Comparison of ENCODE assay signal across 1 cellular context in the genomic region with DNA sequence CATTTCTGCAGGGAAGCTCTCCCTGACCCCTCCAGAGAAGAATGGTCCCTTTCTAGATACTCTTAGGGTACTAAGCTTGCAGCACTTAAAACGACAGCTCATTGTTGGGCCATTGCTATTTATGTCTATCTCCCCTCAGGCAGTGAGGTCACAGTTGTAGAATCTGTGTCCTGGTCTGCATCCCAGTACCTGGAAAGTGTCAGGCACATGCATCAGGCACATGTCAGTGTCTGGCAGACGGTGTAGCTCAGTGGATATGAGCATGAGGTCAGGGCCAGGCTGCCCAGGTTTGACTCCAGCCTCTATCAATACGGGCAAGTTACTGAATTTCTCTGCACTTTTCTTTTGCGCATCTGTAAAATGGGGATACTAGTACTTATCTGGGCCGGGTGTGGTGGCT.
TF ChIP-seq lines count a peak whose summit lies in the region.

No MANE protein-coding gene starts in this region.

TF ChIP-seq in K562, 482 proteins besides CTCF, POLR2A, EP300 and RAD21:
- TF ChIP-seq, protein P1, sequence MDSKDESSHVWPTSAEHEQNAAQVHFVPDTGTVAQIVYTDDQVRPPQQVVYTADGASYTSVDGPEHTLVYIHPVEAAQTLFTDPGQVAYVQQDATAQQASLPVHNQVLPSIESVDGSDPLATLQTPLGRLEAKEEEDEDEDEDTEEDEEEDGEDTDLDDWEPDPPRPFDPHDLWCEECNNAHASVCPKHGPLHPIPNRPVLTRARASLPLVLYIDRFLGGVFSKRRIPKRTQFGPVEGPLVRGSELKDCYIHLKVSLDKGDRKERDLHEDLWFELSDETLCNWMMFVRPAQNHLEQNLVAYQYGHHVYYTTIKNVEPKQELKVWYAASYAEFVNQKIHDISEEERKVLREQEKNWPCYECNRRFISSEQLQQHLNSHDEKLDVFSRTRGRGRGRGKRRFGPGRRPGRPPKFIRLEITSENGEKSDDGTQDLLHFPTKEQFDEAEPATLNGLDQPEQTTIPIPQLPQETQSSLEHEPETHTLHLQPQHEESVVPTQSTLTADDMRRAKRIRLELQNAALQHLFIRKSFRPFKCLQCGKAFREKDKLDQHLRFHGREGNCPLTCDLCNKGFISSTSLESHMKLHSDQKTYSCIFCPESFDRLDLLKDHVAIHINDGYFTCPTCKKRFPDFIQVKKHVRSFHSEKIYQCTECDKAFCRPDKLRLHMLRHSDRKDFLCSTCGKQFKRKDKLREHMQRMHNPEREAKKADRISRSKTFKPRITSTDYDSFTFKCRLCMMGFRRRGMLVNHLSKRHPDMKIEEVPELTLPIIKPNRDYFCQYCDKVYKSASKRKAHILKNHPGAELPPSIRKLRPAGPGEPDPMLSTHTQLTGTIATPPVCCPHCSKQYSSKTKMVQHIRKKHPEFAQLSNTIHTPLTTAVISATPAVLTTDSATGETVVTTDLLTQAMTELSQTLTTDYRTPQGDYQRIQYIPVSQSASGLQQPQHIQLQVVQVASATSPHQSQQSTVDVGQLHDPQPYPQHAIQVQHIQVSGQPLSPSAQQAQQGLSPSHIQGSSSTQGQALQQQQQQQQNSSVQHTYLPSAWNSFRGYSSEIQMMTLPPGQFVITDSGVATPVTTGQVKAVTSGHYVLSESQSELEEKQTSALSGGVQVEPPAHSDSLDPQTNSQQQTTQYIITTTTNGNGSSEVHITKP (IDR thresholded peaks at IDR 0.05; ENCODE audit: partially characterized antibody): peak; percentile 31
- TF ChIP-seq ZNF124 (CRISPR knock-in tag; IDR thresholded peaks at IDR 0.05): no peak
- peak; percentile 12 for TF ChIP-seq RBM25 (IDR thresholded peaks at IDR 0.05; ENCODE audit: low read depth, low read length, severe bottlenecking)
- TF ChIP-seq, protein P2, sequence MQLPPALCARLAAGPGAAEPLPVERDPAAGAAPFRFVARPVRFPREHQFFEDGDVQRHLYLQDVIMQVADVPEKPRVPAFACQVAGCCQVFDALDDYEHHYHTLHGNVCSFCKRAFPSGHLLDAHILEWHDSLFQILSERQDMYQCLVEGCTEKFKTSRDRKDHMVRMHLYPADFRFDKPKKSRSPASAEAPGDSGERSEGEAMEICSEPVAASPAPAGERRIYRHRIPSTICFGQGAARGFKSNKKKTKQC (CRISPR knock-in tag; IDR thresholded peaks at IDR 0.05): no peak
- peak; percentile 65; the same call in 1 of the 2 replicates for TF ChIP-seq BCOR (IDR thresholded peaks at IDR 0.05)
- TF ChIP-seq KAT7 (CRISPR knock-in tag; IDR thresholded peaks at IDR 0.05; ENCODE audit: borderline replicate concordance): no peak
